ENCODE assay signal across 31 cellular contexts in the genomic region with DNA sequence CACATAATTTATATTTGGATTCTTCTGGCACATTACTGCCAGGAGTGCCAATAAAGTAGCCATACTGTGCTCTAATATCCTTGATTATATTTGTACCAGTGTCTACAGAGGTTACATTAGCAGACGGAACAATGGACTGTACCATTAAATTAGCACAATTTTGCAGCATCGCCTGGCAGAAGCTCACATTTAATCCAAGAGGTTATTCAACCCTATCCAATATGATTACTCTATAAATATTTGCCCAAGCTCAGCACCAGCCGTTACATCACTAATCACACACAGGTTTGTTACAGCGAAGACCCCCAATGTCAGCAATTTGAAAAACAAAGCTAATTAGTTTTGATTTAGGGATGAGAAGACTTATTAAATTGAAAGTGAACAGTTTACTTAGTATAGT. TPM values are rescaled to one million over a fixed set of nuclear protein-coding genes. Genes with fewer than 3 reads are reported as not detected.
DNase-seq lines count a peak whose midpoint lies in the region; ATAC-seq and TF ChIP-seq lines count a peak whose summit lies in the region.
"Had no signal": no experiment of that assay in that cellular context is flagged by ENCODE, and none has a peak within 500 bp of the region (broad histone marks: within the 10 kb centered on the region; RNA-seq: fewer than 3 reads in every experiment).

No MANE protein-coding gene starts in this region.

- TF ChIP-seq POLR2A in GM18505 (IDR thresholded peaks at IDR 0.05; ENCODE audit: borderline replicate concordance, extremely low read depth, insufficient read depth, insufficient read length) = no peak

- peaks cover 11% of the 10 kb centered on the region for H3K9me3 Mint-ChIP-seq in progenitor cell of endocrine pancreas (ENCODE audit: low read depth)

- H3K4me1 ChIP-seq in left lung = peaks cover 0 to 5% of the 10 kb centered on the region in 2 donors
- H3K4me1 ChIP-seq: A549 had no signal

- H3K4me3 Mint-ChIP-seq in progenitor cell of endocrine pancreas (ENCODE audit: low read depth) = no peak overlapping the region
- H3K4me3 Mint-ChIP-seq: activated naive CD8-positive, alpha-beta T cell treated with anti-CD3 and anti-CD28 coated beads, Interleukin-2, amount 50 U/mL, for 24 hours; effector memory CD8-positive, alpha-beta T cell; memory B cell; nephron; stimulated activated memory B cell treated with anti-CD40 and anti-IgM and Interleukin-4, amounts not matched to agents 10 μg/mL and 1 μg/mL and 100 μg/mL, for 72 hours; T-helper 1 cell treated with Interleukin-12 subunit alpha and Interleukin-12 subunit beta and Interleukin-4 antibody, amounts not matched to agents 30 μg/mL and 1 μg/mL, for 36 hours; type B pancreatic cell had no signal

- peaks cover 0 to 7% of the 10 kb centered on the region in 2 donors for H3K9me3 ChIP-seq in left lung

- no peaks in the 10 kb centered on the region for H3K36me3 ChIP-seq in left lung

- H3K27me3 Mint-ChIP-seq in progenitor cell of endocrine pancreas = no peaks in the 10 kb centered on the region
- H3K27me3 Mint-ChIP-seq: activated naive CD8-positive, alpha-beta T cell treated with anti-CD3 and anti-CD28 coated beads, Interleukin-2, amount 50 U/mL, for 24 hours; effector memory CD8-positive, alpha-beta T cell; memory B cell; stimulated activated memory B cell treated with anti-CD40 and anti-IgM and Interleukin-4, amounts not matched to agents 10 μg/mL and 1 μg/mL and 100 μg/mL, for 72 hours; type B pancreatic cell had no signal

- intact Hi-C loops in left lung (cut with DNase I) = no loop called here

- no peaks in the 10 kb centered on the region for H3K27me3 ChIP-seq in left lung

- peak; percentile 99 for DNase-seq in NCI-H1092 treated with DMSO at 0.1 percent for 48 hours (lab: John Stamatoyannopoulos, UW)
- peak; percentile 88 for DNase-seq in NCI-H2029 treated with DMSO at 0.1 percent for 48 hours (lab: John Stamatoyannopoulos, UW)
- DNase-seq in NCI-H774 (lab: John Stamatoyannopoulos, UW) = peak; percentile 94
- DNase-seq in NCI-H82 treated with DMSO at 0.1 percent for 48 hours (lab: John Stamatoyannopoulos, UW; ENCODE audit: unreplicated experiment) = no peak
- no peak for DNase-seq in left lung
- DNase-seq in progenitor cell of endocrine pancreas (ENCODE audit: low spot score, unreplicated experiment) = no peak
- DNase-seq: activated CD4-positive, alpha-beta T cell treated with anti-CD3 and anti-CD28 coated beads, Interleukin-2, amount 50 U/mL, for 48 hours; activated gamma-delta T cell treated with Interleukin-2 at 50 U/mL for 16 hours; activated naive CD8-positive, alpha-beta T cell treated with anti-CD3 and anti-CD28 coated beads, Interleukin-2, amount 50 U/mL, for 24 hours; activated T-cell treated with anti-CD3 and anti-CD28 coated beads, Interleukin-2, amount 50 U/mL, for 48 hours; central memory CD4-positive, alpha-beta T cell; effector memory CD8-positive, alpha-beta T cell; hippocampal formation; left colon; NCI-H2227 treated with DMSO at 0.1 percent for 48 hours; PC-9; substantia nigra had no signal

- TF ChIP-seq CTCF in 22Rv1 (IDR thresholded peaks at IDR 0.05) = no peak
- TF ChIP-seq CTCF in left lung (IDR thresholded peaks at IDR 0.05) = no peak
- TF ChIP-seq CTCF in progenitor cell of endocrine pancreas (IDR thresholded peaks at IDR 0.05; ENCODE audit: unreplicated experiment) = no peak

- H3K4me3 ChIP-seq in left lung = no peak overlapping the region
- H3K4me3 ChIP-seq: A549, PC-9 had no signal

- H3K27ac ChIP-seq in 22Rv1 (peak overlapping the region; percentile 58), left lung (no peak overlapping the region)
- H3K27ac ChIP-seq: A549, PC-9 had no signal

- ATAC-seq in GM18505 (IDR thresholded peaks at IDR 0.05; ENCODE audit: unreplicated experiment) = no peak
- no peak for ATAC-seq in left lung
- ATAC-seq: A549; activated naive CD8-positive, alpha-beta T cell treated with anti-CD3 and anti-CD28 coated beads, Interleukin-2, amount 50 U/mL, for 24 hours; effector memory CD8-positive, alpha-beta T cell; SK-N-SH treated with all-trans-retinoic acid at 6 μM for 48 hours; stimulated activated memory B cell treated with anti-CD40 and anti-IgM and Interleukin-4, amounts not matched to agents 10 μg/mL and 1 μg/mL and 100 μg/mL, for 72 hours had no signal

- H3K27ac Mint-ChIP-seq in progenitor cell of endocrine pancreas = no peak overlapping the region
- H3K27ac Mint-ChIP-seq: activated naive CD8-positive, alpha-beta T cell treated with anti-CD3 and anti-CD28 coated beads, Interleukin-2, amount 50 U/mL, for 24 hours; effector memory CD8-positive, alpha-beta T cell; memory B cell; nephron; stimulated activated memory B cell treated with anti-CD40 and anti-IgM and Interleukin-4, amounts not matched to agents 10 μg/mL and 1 μg/mL and 100 μg/mL, for 72 hours; T-helper 1 cell treated with Interleukin-12 subunit alpha and Interleukin-12 subunit beta and Interleukin-4 antibody, amounts not matched to agents 30 μg/mL and 1 μg/mL, for 36 hours; type B pancreatic cell had no signal

- H3K36me3 Mint-ChIP-seq in progenitor cell of endocrine pancreas (ENCODE audit: insufficient read depth) = peaks cover 3% of the 10 kb centered on the region
- H3K36me3 Mint-ChIP-seq: memory B cell; stimulated activated memory B cell treated with anti-CD40 and anti-IgM and Interleukin-4, amounts not matched to agents 10 μg/mL and 1 μg/mL and 100 μg/mL, for 72 hours had no signal

- H3K4me1 Mint-ChIP-seq in progenitor cell of endocrine pancreas (ENCODE audit: low read depth) = peaks cover 22% of the 10 kb centered on the region
- H3K4me1 Mint-ChIP-seq: activated naive CD8-positive, alpha-beta T cell treated with anti-CD3 and anti-CD28 coated beads, Interleukin-2, amount 50 U/mL, for 24 hours; memory B cell; nephron; stimulated activated memory B cell treated with anti-CD40 and anti-IgM and Interleukin-4, amounts not matched to agents 10 μg/mL and 1 μg/mL and 100 μg/mL, for 72 hours had no signal

RNA-seq across cellular contexts. Expression of a gene that starts 16.9 kb away (rescaled TPM):
- 100 to 1,000 TPM; 485 to 679 TPM for total RNA-seq in left lung
- 198 and 201 TPM in 2 replicates for total RNA-seq in progenitor cell of endocrine pancreas

RNA-seq across cellular contexts. Expression of a gene that starts 53.1 kb away (rescaled TPM):
- total RNA-seq in left lung (not detected), progenitor cell of endocrine pancreas (not detected in 2 replicates)
- total RNA-seq: epithelial cell of proximal tubule, H4, HT1080, left colon, osteoblast, PC-9, skeletal muscle tissue had no signal

Comparison
In these comparisons a context has a peak if more than half of its experiments do, and no peak if none do; other contexts are left out.
1. DNase-seq: peak in NCI-H1092 treated with DMSO at 0.1 percent for 48 hours (single experiment), NCI-H2029 treated with DMSO at 0.1 percent for 48 hours (single experiment) and NCI-H774 (single experiment); none in NCI-H82 treated with DMSO at 0.1 percent for 48 hours (single experiment), left lung (0 of 2) and progenitor cell of endocrine pancreas (single experiment).